Comparison of ENCODE assay signal across 12 cellular contexts in genomic region chr17:27573971-27574525, GRCh38. TPM values are rescaled to one million over a fixed set of nuclear protein-coding genes. Genes with fewer than 3 reads are reported as not detected.
DNase-seq lines count a peak whose midpoint lies in the region; ATAC-seq and TF ChIP-seq lines count a peak whose summit lies in the region.
"Had no signal": no experiment of that assay in that cellular context is flagged by ENCODE, and none has a peak within 500 bp of the region (broad histone marks: within the 10 kb centered on the region; RNA-seq: fewer than 3 reads in every experiment).

No MANE protein-coding gene starts in this region.

- peak overlapping the region; percentile 87 for H3K27ac Mint-ChIP-seq in activated T-cell treated with anti-CD3 and anti-CD28 coated beads, Interleukin-2, amount 50 U/mL, for 24 hours
- H3K27ac Mint-ChIP-seq in T-helper 2 cell treated with Interferon-gamma antibody and Interleukin-4, amounts not matched to agents 5 μg/mL and 100 μg/mL, for 36 hours = peak overlapping the region; percentile 28
- H3K27ac Mint-ChIP-seq in stimulated activated effector memory CD8-positive, alpha-beta T cell treated with anti-CD3 and anti-CD28 coated beads, Interleukin-12 subunit alpha, Interleukin-12 subunit beta, amount 100 ng/mL, for 72 hours = peak overlapping the region; percentile 72
- H3K27ac Mint-ChIP-seq: activated CD4-positive, alpha-beta T cell treated with anti-CD3 and anti-CD28 coated beads, Interleukin-2, amount 10 ng/mL, durations not matched to agents 7 days and 5 days had no signal

- no peak for DNase-seq in activated T-cell treated with anti-CD3 and anti-CD28 coated beads, Interleukin-2, amount 50 U/mL, for 24 hours
- DNase-seq in activated T-cell treated with anti-CD3 and anti-CD28 coated beads, Interleukin-2, amount 50 U/mL, for 1 hour = no peak
- DNase-seq in T-helper 2 cell treated with Interferon-gamma antibody and Interleukin-4, amounts not matched to agents 5 μg/mL and 100 μg/mL, for 36 hours (ENCODE audit: low spot score) = no peak
- peak; percentile 96 to 98 for DNase-seq in erythroblast (lab: John Stamatoyannopoulos, UW)
- DNase-seq in stimulated activated effector memory CD8-positive, alpha-beta T cell treated with anti-CD3 and anti-CD28 coated beads, Interleukin-12 subunit alpha, Interleukin-12 subunit beta, amount 100 ng/mL, for 72 hours (ENCODE audit: low spot score in 2 of 2) = no peak
- DNase-seq in SK-N-DZ (ENCODE audit: low spot score) = no peak
- DNase-seq: activated CD4-positive, alpha-beta T cell treated with anti-CD3 and anti-CD28 coated beads, Interleukin-2, amount 10 ng/mL, durations not matched to agents 7 days and 5 days; NCI-H2029 treated with DMSO at 0.1 percent for 48 hours; stimulated activated CD8-positive, alpha-beta memory T cell treated with anti-CD3 and anti-CD28 coated beads, Interleukin-4, amount 100 ng/mL, for 48 hours had no signal

- H3K27me3 Mint-ChIP-seq in activated T-cell treated with anti-CD3 and anti-CD28 coated beads, Interleukin-2, amount 50 U/mL, for 24 hours = no peaks in the 10 kb centered on the region
- no peaks in the 10 kb centered on the region for H3K27me3 Mint-ChIP-seq in T-helper 2 cell treated with Interferon-gamma antibody and Interleukin-4, amounts not matched to agents 5 μg/mL and 100 μg/mL, for 36 hours (ENCODE audit: low read depth)
- H3K27me3 Mint-ChIP-seq: activated CD4-positive, alpha-beta T cell treated with anti-CD3 and anti-CD28 coated beads, Interleukin-2, amount 10 ng/mL, durations not matched to agents 7 days and 5 days had no signal

- peaks cover 88% of the 10 kb centered on the region for H3K4me1 Mint-ChIP-seq in activated T-cell treated with anti-CD3 and anti-CD28 coated beads, Interleukin-2, amount 50 U/mL, for 24 hours (ENCODE audit: low read depth)
- peaks cover 78% of the 10 kb centered on the region for H3K4me1 Mint-ChIP-seq in T-helper 2 cell treated with Interferon-gamma antibody and Interleukin-4, amounts not matched to agents 5 μg/mL and 100 μg/mL, for 36 hours (ENCODE audit: low read depth)
- H3K4me1 Mint-ChIP-seq in stimulated activated effector memory CD8-positive, alpha-beta T cell treated with anti-CD3 and anti-CD28 coated beads, Interleukin-12 subunit alpha, Interleukin-12 subunit beta, amount 100 ng/mL, for 72 hours = peaks cover 96% of the 10 kb centered on the region

- H3K4me3 Mint-ChIP-seq in activated T-cell treated with anti-CD3 and anti-CD28 coated beads, Interleukin-2, amount 50 U/mL, for 24 hours = no peak overlapping the region
- H3K4me3 Mint-ChIP-seq in T-helper 2 cell treated with Interferon-gamma antibody and Interleukin-4, amounts not matched to agents 5 μg/mL and 100 μg/mL, for 36 hours = no peak overlapping the region
- H3K4me3 Mint-ChIP-seq in stimulated activated effector memory CD8-positive, alpha-beta T cell treated with anti-CD3 and anti-CD28 coated beads, Interleukin-12 subunit alpha, Interleukin-12 subunit beta, amount 100 ng/mL, for 72 hours = no peak overlapping the region
- H3K4me3 Mint-ChIP-seq: activated CD4-positive, alpha-beta T cell treated with anti-CD3 and anti-CD28 coated beads, Interleukin-2, amount 10 ng/mL, durations not matched to agents 7 days and 5 days had no signal

- peak; percentile 37 for ATAC-seq in stimulated activated effector memory CD8-positive, alpha-beta T cell treated with anti-CD3 and anti-CD28 coated beads, Interleukin-12 subunit alpha, Interleukin-12 subunit beta, amount 100 ng/mL, for 72 hours
- no peak for ATAC-seq in GM18502 (IDR thresholded peaks at IDR 0.05; ENCODE audit: poor library complexity, unreplicated experiment)
- ATAC-seq in HG02852 (IDR thresholded peaks at IDR 0.05; ENCODE audit: unreplicated experiment) = no peak
- ATAC-seq: gastroesophageal sphincter had no signal

- peaks cover 77% of the 10 kb centered on the region for H3K36me3 Mint-ChIP-seq in activated T-cell treated with anti-CD3 and anti-CD28 coated beads, Interleukin-2, amount 50 U/mL, for 24 hours (ENCODE audit: low read depth)
- peaks cover 4% of the 10 kb centered on the region for H3K36me3 Mint-ChIP-seq in T-helper 2 cell treated with Interferon-gamma antibody and Interleukin-4, amounts not matched to agents 5 μg/mL and 100 μg/mL, for 36 hours (ENCODE audit: low read depth)
- peaks cover 19% of the 10 kb centered on the region for H3K36me3 Mint-ChIP-seq in stimulated activated effector memory CD8-positive, alpha-beta T cell treated with anti-CD3 and anti-CD28 coated beads, Interleukin-12 subunit alpha, Interleukin-12 subunit beta, amount 100 ng/mL, for 72 hours

- TF ChIP-seq POLR2A in erythroblast (IDR thresholded peaks at IDR 0.05; ENCODE audit: low read length) = peak; percentile 33

- H3K9me3 Mint-ChIP-seq in activated T-cell treated with anti-CD3 and anti-CD28 coated beads, Interleukin-2, amount 50 U/mL, for 24 hours = no peaks in the 10 kb centered on the region
- no peaks in the 10 kb centered on the region for H3K9me3 Mint-ChIP-seq in T-helper 2 cell treated with Interferon-gamma antibody and Interleukin-4, amounts not matched to agents 5 μg/mL and 100 μg/mL, for 36 hours
- no peaks in the 10 kb centered on the region for H3K9me3 Mint-ChIP-seq in stimulated activated effector memory CD8-positive, alpha-beta T cell treated with anti-CD3 and anti-CD28 coated beads, Interleukin-12 subunit alpha, Interleukin-12 subunit beta, amount 100 ng/mL, for 72 hours
- H3K9me3 Mint-ChIP-seq: activated CD4-positive, alpha-beta T cell treated with anti-CD3 and anti-CD28 coated beads, Interleukin-2, amount 10 ng/mL, durations not matched to agents 7 days and 5 days had no signal

RNA-seq across cellular contexts. Expression of gene LGALS9, which starts 56.9 kb away (rescaled TPM):
- polyA plus RNA-seq in SK-N-DZ (2014; cell fraction: cytosol; rRNA removed) = 0.13 TPM in 1 of 2 replicates, not detected in the other
- 0.18 TPM in 1 of 2 replicates, not detected in the other for polyA plus RNA-seq in SK-N-DZ (2014; cell fraction: nucleus; rRNA removed)

Comparison
In these comparisons a context has a peak if more than half of its experiments do, and no peak if none do; other contexts are left out.
1. DNase-seq: peak in erythroblast (2 of 2); none in activated T-cell treated with anti-CD3 and anti-CD28 coated beads, Interleukin-2, amount 50 U/mL, for 24 hours (single experiment), activated T-cell treated with anti-CD3 and anti-CD28 coated beads, Interleukin-2, amount 50 U/mL, for 1 hour (single experiment), T-helper 2 cell treated with Interferon-gamma antibody and Interleukin-4, amounts not matched to agents 5 μg/mL and 100 μg/mL, for 36 hours (single experiment), stimulated activated effector memory CD8-positive, alpha-beta T cell treated with anti-CD3 and anti-CD28 coated beads, Interleukin-12 subunit alpha, Interleukin-12 subunit beta, amount 100 ng/mL, for 72 hours (0 of 2) and SK-N-DZ (single experiment).
2. H3K27ac Mint-ChIP-seq: peak in every context shown above with its lines; median percentile 87 in activated T-cell treated with anti-CD3 and anti-CD28 coated beads, Interleukin-2, amount 50 U/mL, for 24 hours; 72 in stimulated activated effector memory CD8-positive, alpha-beta T cell treated with anti-CD3 and anti-CD28 coated beads, Interleukin-12 subunit alpha, Interleukin-12 subunit beta, amount 100 ng/mL, for 72 hours; 28 in T-helper 2 cell treated with Interferon-gamma antibody and Interleukin-4, amounts not matched to agents 5 μg/mL and 100 μg/mL, for 36 hours.